In the genomic region with DNA sequence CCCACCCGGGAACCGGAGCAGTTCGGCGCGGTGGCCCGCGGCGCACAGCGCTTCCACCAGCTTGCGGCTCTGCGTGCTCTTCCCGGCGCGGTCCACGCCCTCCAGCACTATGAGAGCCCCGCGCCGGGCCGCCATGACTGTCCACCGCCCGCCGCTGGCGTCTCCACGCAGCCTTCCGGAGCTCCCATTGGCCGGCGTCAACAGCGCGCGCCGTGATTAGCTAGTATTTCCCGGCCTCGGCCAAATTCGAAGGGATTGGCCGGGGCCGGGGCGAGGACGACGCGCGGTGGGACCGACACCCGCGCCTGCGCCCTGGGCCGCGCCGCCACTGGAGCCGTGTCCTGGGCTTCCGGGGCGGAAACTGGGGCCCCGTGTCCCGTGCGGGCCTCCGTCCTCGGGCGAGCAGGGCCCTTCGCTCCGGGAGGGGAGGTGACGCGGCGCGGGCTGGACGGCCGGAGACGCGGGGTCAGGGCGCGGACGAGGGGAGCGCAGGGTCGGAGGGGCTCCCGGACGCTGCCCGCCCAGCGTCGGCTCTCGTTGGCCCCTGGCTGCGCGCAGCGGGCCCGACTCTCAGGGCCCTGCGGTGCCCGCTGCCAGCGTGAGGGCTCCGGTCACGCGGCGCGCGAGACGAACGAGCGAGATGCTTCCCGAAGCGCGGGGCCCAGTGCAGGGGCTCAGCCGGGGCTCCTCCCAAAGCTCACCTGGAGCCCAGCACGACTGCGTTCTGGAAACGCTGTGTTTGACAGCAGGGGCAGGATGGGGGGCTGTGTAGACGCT, we compare ENCODE assay signal across 8 cellular contexts. TPM values are rescaled to one million over a fixed set of nuclear protein-coding genes. Genes with fewer than 3 reads are reported as not detected.
A peak's percentile ranks its signal among the peaks of the same experiment; 100 is the strongest.
DNase-seq lines count a peak whose midpoint lies in the region; ATAC-seq and TF ChIP-seq lines count a peak whose summit lies in the region.

A gene with protein sequence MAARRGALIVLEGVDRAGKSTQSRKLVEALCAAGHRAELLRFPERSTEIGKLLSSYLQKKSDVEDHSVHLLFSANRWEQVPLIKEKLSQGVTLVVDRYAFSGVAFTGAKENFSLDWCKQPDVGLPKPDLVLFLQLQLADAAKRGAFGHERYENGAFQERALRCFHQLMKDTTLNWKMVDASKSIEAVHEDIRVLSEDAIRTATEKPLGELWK (minus strand): TSS at position 167 of the 777 bp plus-strand sequence. CDS start 32 bp downstream, at position 135.

- H3K27me3 ChIP-seq in Peyer's patch (no peaks in the 10 kb centered on the region), muscle layer of duodenum (ENCODE audit: low read depth, low read length) (no peaks in the 10 kb centered on the region)

- H3K4me1 ChIP-seq in Peyer's patch = peaks cover 0 to 25% (median 7%) of the 10 kb centered on the region in 4 donors
- peaks cover 5 to 20% of the 10 kb centered on the region in 2 donors for H3K4me1 ChIP-seq in muscle layer of duodenum (ENCODE audit: control insufficient read depth in 1 of 2, insufficient read depth in 2 of 2, low read length in 2 of 2)

- H3K9me3 ChIP-seq in KOPT-K1 (ENCODE audit: insufficient read depth, low read length, poor library complexity, severe bottlenecking) (no peaks in the 10 kb centered on the region), Peyer's patch (no peaks in the 10 kb centered on the region), muscle layer of duodenum (ENCODE audit: control insufficient read depth in 1 of 2, low read length in 2 of 2) (no peaks in the 10 kb centered on the region)

- H3K4me3 ChIP-seq in Peyer's patch (peak within 1 kb of the TSS; percentile 84 to 99 (median 94)), muscle layer of duodenum (ENCODE audit: low read depth in 1 of 2, low read length in 2 of 2) (peak within 1 kb of the TSS; percentile 74)

- peak; percentile 90 for DNase-seq in DMS53 treated with DMSO at 0.1 percent for 48 hours (lab: John Stamatoyannopoulos, UW; ENCODE audit: unreplicated experiment)
- DNase-seq in Peyer's patch = peak; percentile 92 to 98 (median 98)
- DNase-seq in activated T-cell treated with anti-CD3 and anti-CD28 coated beads, Interleukin-2, amount 50 U/mL, for 48 hours = peak; percentile 96 to 97
- DNase-seq in stimulated activated CD8-positive, alpha-beta memory T cell treated with anti-CD3 and anti-CD28 coated beads, Interleukin-7, amount 100 ng/mL, for 4 hours (ENCODE audit: low read depth in 2 of 2) = peak; percentile 84 to 95

- H3K27ac ChIP-seq in KOPT-K1 (ENCODE audit: low read depth, low read length, poor library complexity, severe bottlenecking) = peak within 1 kb of the TSS; percentile 97
- peak within 1 kb of the TSS; percentile 90 to 91 (median 91) for H3K27ac ChIP-seq in Peyer's patch
- H3K27ac ChIP-seq in muscle layer of duodenum (ENCODE audit: low read length) = peak within 1 kb of the TSS; percentile 59

- TF ChIP-seq POLR2A in Peyer's patch (IDR thresholded peaks at IDR 0.05) = peak; percentile 74 to 87

- no peak for TF ChIP-seq CTCF in Peyer's patch (IDR thresholded peaks at IDR 0.05)

- peaks cover 57% of the 10 kb centered on the region for H3K36me3 ChIP-seq in KOPT-K1 (ENCODE audit: insufficient read depth, low read length)
- peaks cover 0 to 18% (median 0%) of the 10 kb centered on the region in 3 donors for H3K36me3 ChIP-seq in Peyer's patch
- H3K36me3 ChIP-seq in muscle layer of duodenum (ENCODE audit: control insufficient read depth in 1 of 2, insufficient read depth in 2 of 2, low read length in 2 of 2) = peaks cover 12 to 15% of the 10 kb centered on the region in 2 donors

- peak; percentile 92 for ATAC-seq in GM21737 (IDR thresholded peaks at IDR 0.05; ENCODE audit: unreplicated experiment)
- peak; percentile 98 for ATAC-seq in esophagus mucosa

RNA-seq across cellular contexts. Expression of the gene that starts here (rescaled TPM):
- total RNA-seq in Peyer's patch (10 to 100 TPM; 14.2 to 23.9 (median 19.2) TPM), esophagus mucosa (32.4 TPM)

Comparison
In these comparisons a context has a peak if more than half of its experiments do, and no peak if none do; other contexts are left out.
1. Peak in every context shown above with its lines: DNase-seq, ATAC-seq, H3K4me3 ChIP-seq and H3K27ac ChIP-seq.